1 cellular context compared by ENCODE assay signal in the genomic region with DNA sequence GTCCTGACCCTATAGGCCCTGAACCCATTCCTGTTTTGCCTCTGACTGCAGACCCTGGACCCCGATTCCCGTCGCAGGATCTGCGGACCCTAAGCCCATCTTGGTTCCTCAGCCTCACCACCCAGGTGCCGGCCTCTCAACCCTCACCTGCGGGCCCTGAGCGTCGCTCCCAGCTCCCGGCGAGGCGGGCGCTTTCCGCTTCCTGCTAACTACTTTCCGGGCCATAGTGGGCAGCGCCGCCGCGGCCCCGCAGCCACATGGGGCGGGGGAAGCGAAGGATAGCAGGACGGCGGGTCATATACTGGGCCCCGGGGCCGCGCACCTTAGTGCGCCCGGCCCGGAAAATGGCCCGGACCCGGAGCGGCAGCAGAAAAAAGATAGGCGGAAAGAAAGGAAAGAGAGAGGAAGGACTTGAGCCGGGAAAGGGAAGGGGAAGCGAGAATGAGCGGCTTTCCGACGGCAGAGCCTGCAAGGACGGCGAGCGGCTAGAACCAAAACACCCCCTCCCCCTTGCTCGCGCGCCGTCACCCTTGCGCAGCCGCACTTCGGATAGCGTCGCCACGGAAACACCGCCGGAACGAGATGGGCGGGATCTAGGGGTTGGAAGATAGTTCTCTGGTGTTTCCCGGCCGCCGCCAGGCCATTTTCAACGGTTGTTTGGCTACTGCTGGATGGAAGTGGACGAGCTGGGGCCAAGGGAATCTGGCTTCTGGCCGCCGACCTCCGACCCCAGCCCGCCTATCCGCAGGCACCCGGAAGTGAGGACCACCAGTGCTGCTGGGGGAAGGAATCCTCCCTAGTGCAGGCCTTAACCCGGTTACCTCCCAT.
TF ChIP-seq lines count a peak whose summit lies in the region.

DCAF12 (minus strand) TSS at position 492 of the 828 bp plus-strand sequence; CDS start at position 225, 267 bp downstream.

TF ChIP-seq in HepG2, 621 proteins besides CTCF, POLR2A, EP300 and RAD21 (continued from another document and continues in another):
- TF ChIP-seq ZXDC (CRISPR knock-in tag; IDR thresholded peaks at IDR 0.05) (no peak), SKIL (CRISPR knock-in tag; IDR thresholded peaks at IDR 0.05; ENCODE audit: borderline replicate concordance) (no peak), MYC (CRISPR knock-in tag; IDR thresholded peaks at IDR 0.05; ENCODE audit: borderline replicate concordance) (peak; percentile 73), ZZZ3 (CRISPR knock-in tag; IDR thresholded peaks at IDR 0.05; ENCODE audit: borderline replicate concordance) (no peak; the same call in 1 of the 2 replicates), ATM (IDR thresholded peaks at IDR 0.05; ENCODE audit: borderline replicate concordance) (no peak), GFI1 (CRISPR knock-in tag; IDR thresholded peaks at IDR 0.05; ENCODE audit: borderline replicate concordance) (peak; percentile 77; the same call in 1 of the 2 replicates), THAP11 (CRISPR knock-in tag; IDR thresholded peaks at IDR 0.05) (peak; percentile 82), SETDB1 (CRISPR knock-in tag; IDR thresholded peaks at IDR 0.05; ENCODE audit: borderline replicate concordance) (no peak), ZFP37 (CRISPR knock-in tag; IDR thresholded peaks at IDR 0.05; ENCODE audit: borderline replicate concordance) (peak; percentile 40; the same call in 1 of the 2 replicates), GLI4 (CRISPR knock-in tag; IDR thresholded peaks at IDR 0.05; ENCODE audit: borderline replicate concordance) (peak; percentile 91; the same call in 1 of the 2 replicates), KLF12 (CRISPR knock-in tag; IDR thresholded peaks at IDR 0.05; ENCODE audit: borderline replicate concordance) (no peak), ZNF784 (CRISPR knock-in tag; IDR thresholded peaks at IDR 0.05; ENCODE audit: borderline replicate concordance) (no peak), CENPX (CRISPR knock-in tag; IDR thresholded peaks at IDR 0.05) (no peak), ZNF414 (CRISPR knock-in tag; IDR thresholded peaks at IDR 0.05) (peak; percentile 85), ZEB1 (IDR thresholded peaks at IDR 0.05; ENCODE audit: insufficient replicate concordance, low read depth) (no peak), CREBL2 (CRISPR knock-in tag; IDR thresholded peaks at IDR 0.05; ENCODE audit: borderline replicate concordance) (0 out of 2 replicates have a peak, but pooled peaks have one; percentile 51), MXI1 (IDR thresholded peaks at IDR 0.05; ENCODE audit: borderline replicate concordance, low read depth, low read length) (peak; percentile 55; the same call in 1 of the 3 replicates), TBP (CRISPR knock-in tag; IDR thresholded peaks at IDR 0.05) (no peak), FOXP1 (IDR thresholded peaks at IDR 0.05) (no peak), FOXP1 (CRISPR knock-in tag; IDR thresholded peaks at IDR 0.05) (no peak), KDM3A (CRISPR knock-in tag; IDR thresholded peaks at IDR 0.05; ENCODE audit: low read depth) (no peak), ZNF350 (CRISPR knock-in tag; IDR thresholded peaks at IDR 0.05; ENCODE audit: borderline replicate concordance, low read depth) (peak; percentile 92; the same call in 1 of the 2 replicates), ZNF446 (CRISPR knock-in tag; IDR thresholded peaks at IDR 0.05) (0 out of 2 replicates have a peak, but pooled peaks have one; percentile 14), ZFP90 (CRISPR knock-in tag; IDR thresholded peaks at IDR 0.05; ENCODE audit: borderline replicate concordance) (0 out of 2 replicates have a peak, but pooled peaks have one; percentile 10), E2F1 (CRISPR knock-in tag; IDR thresholded peaks at IDR 0.05) (no peak), ZNF547 (CRISPR knock-in tag; IDR thresholded peaks at IDR 0.05) (peak; percentile 83), PHF5A (CRISPR knock-in tag; IDR thresholded peaks at IDR 0.05; ENCODE audit: low read depth, unreplicated experiment) (no peak), FOXC1 (CRISPR knock-in tag; IDR thresholded peaks at IDR 0.05; ENCODE audit: borderline replicate concordance) (no peak; the same call in 1 of the 2 replicates), PLRG1 (conservative IDR thresholded peaks at IDR 0.05) (no peak), USF2 (IDR thresholded peaks at IDR 0.05; ENCODE audit: low read depth, low read length) (no peak), USF2 (CRISPR knock-in tag; IDR thresholded peaks at IDR 0.05; ENCODE audit: borderline replicate concordance) (no peak), FOXP4 (CRISPR knock-in tag; IDR thresholded peaks at IDR 0.05) (no peak), NR2F2 (IDR thresholded peaks at IDR 0.05; ENCODE audit: borderline replicate concordance, low read depth) (no peak)
- TF ChIP-seq, protein P1, sequence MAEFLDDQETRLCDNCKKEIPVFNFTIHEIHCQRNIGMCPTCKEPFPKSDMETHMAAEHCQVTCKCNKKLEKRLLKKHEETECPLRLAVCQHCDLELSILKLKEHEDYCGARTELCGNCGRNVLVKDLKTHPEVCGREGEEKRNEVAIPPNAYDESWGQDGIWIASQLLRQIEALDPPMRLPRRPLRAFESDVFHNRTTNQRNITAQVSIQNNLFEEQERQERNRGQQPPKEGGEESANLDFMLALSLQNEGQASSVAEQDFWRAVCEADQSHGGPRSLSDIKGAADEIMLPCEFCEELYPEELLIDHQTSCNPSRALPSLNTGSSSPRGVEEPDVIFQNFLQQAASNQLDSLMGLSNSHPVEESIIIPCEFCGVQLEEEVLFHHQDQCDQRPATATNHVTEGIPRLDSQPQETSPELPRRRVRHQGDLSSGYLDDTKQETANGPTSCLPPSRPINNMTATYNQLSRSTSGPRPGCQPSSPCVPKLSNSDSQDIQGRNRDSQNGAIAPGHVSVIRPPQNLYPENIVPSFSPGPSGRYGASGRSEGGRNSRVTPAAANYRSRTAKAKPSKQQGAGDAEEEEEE (CRISPR knock-in tag; IDR thresholded peaks at IDR 0.05; ENCODE audit: borderline replicate concordance), result no peak
- TF ChIP-seq, protein P2, sequence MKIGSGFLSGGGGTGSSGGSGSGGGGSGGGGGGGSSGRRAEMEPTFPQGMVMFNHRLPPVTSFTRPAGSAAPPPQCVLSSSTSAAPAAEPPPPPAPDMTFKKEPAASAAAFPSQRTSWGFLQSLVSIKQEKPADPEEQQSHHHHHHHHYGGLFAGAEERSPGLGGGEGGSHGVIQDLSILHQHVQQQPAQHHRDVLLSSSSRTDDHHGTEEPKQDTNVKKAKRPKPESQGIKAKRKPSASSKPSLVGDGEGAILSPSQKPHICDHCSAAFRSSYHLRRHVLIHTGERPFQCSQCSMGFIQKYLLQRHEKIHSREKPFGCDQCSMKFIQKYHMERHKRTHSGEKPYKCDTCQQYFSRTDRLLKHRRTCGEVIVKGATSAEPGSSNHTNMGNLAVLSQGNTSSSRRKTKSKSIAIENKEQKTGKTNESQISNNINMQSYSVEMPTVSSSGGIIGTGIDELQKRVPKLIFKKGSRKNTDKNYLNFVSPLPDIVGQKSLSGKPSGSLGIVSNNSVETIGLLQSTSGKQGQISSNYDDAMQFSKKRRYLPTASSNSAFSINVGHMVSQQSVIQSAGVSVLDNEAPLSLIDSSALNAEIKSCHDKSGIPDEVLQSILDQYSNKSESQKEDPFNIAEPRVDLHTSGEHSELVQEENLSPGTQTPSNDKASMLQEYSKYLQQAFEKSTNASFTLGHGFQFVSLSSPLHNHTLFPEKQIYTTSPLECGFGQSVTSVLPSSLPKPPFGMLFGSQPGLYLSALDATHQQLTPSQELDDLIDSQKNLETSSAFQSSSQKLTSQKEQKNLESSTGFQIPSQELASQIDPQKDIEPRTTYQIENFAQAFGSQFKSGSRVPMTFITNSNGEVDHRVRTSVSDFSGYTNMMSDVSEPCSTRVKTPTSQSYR (CRISPR knock-in tag; IDR thresholded peaks at IDR 0.05; ENCODE audit: borderline replicate concordance), result peak; percentile 77; the same call in 1 of the 2 replicates
